Comparison of ENCODE assay signal across 8 cellular contexts in genomic region chr17:3048727-3049471, GRCh38. TPM values are rescaled to one million over a fixed set of nuclear protein-coding genes. Genes with fewer than 3 reads are reported as not detected.
DNase-seq lines count a peak whose midpoint lies in the region; ATAC-seq and TF ChIP-seq lines count a peak whose summit lies in the region.

No MANE protein-coding gene starts in this region.

- H3K4me3 ChIP-seq in adipocyte (ENCODE audit: low read length) (peak overlapping the region; percentile 93), heart right ventricle (peak overlapping the region; percentile 48 to 85 (median 72))

- H3K36me3 ChIP-seq in adipocyte (ENCODE audit: control insufficient read depth, insufficient read depth, low read length, severe bottlenecking) (no peaks in the 10 kb centered on the region), heart right ventricle (no peaks in the 10 kb centered on the region)

- DNase-seq in GM10248 (ENCODE audit: extremely low spot score), result peak; percentile 83
- DNase-seq in NCI-H1105 (lab: John Stamatoyannopoulos, UW), result peak; percentile 84
- DNase-seq in SW 1271 (lab: John Stamatoyannopoulos, UW), result peak; percentile 93 to 98
- peak; percentile 42 for DNase-seq in adipocyte (ENCODE audit: low read depth)
- DNase-seq in heart right ventricle, result peak; percentile 96 to 98
- DNase-seq in pons (ENCODE audit: low spot score), result peak; percentile 99
- DNase-seq in type B pancreatic cell (ENCODE audit: extremely low spot score, unreplicated experiment), result peak; percentile 95

- peaks cover 11% of the 10 kb centered on the region for H3K27me3 Mint-ChIP-seq in type B pancreatic cell

- CTCF ChIA-PET in GM10248 (lab: Yijun Ruan, JAX), result interaction anchor here (0.8 to 1.4 kb wide), 2 partner anchors 9 to 598 kb away, joined by 3 read pairs; no protein-coding TSS in a partner anchor

- ATAC-seq in HG02623 (IDR thresholded peaks at IDR 0.05; ENCODE audit: unreplicated experiment) (peak; percentile 93), heart right ventricle (peak; percentile 99 to 100 (median 100))

- peak overlapping the region; percentile 46 for H3K27ac Mint-ChIP-seq in type B pancreatic cell

- TF ChIP-seq CTCF in GM10248 (IDR thresholded peaks at IDR 0.05; ENCODE audit: control extremely low read depth, extremely low read depth, low read depth, missing control alignments) (peak; percentile 69), heart right ventricle (IDR thresholded peaks at IDR 0.05) (peak; percentile 62 to 95 (median 88)), type B pancreatic cell (conservative IDR thresholded peaks at IDR 0.05) (peak; percentile 83)

- H3K4me1 Mint-ChIP-seq in type B pancreatic cell (ENCODE audit: unreplicated experiment), result no peaks in the 10 kb centered on the region

- H3K9me3 ChIP-seq in adipocyte (ENCODE audit: control insufficient read depth, low read length), result peaks cover 7% of the 10 kb centered on the region
- peaks cover 0 to 9% (median 3%) of the 10 kb centered on the region in 11 donors for H3K9me3 ChIP-seq in heart right ventricle

- intact Hi-C loops in heart right ventricle (cut with DNase I), result loop anchor here in 3 of 10 donors (10.0 kb wide), 1 partner anchor 596 kb away; no protein-coding TSS in a partner anchor

- H3K9me3 Mint-ChIP-seq in type B pancreatic cell, result peaks cover 4% of the 10 kb centered on the region

- H3K4me1 ChIP-seq in adipocyte (ENCODE audit: control insufficient read depth, insufficient read depth, low read length) (no peaks in the 10 kb centered on the region), heart right ventricle (peaks cover 0 to 16% (median 0%) of the 10 kb centered on the region in 9 donors)

- H3K27ac ChIP-seq in heart right ventricle, result peak overlapping the region in 9 of 10 donors; percentile 66 to 91 (median 72)

- peak overlapping the region; percentile 93 for H3K4me3 Mint-ChIP-seq in type B pancreatic cell

- H3K36me3 Mint-ChIP-seq in type B pancreatic cell, result no peaks in the 10 kb centered on the region

- H3K9ac ChIP-seq in adipocyte (ENCODE audit: low read length), result peak overlapping the region; percentile 82

- H3K27me3 ChIP-seq in adipocyte (replicated peaks; ENCODE audit: control insufficient read depth, insufficient read depth, low read length) (no peaks in the 10 kb centered on the region), heart right ventricle (no peaks in the 10 kb centered on the region)

- POLR2A ChIA-PET in GM10248 (lab: Yijun Ruan, JAX), result no interaction called here

- WGBS in heart right ventricle, 2 donors, result 0% methylated on average over 50 of the region's 50 CpGs

RNA-seq across cellular contexts. Expression of gene OR1D5, which starts 14.5 kb away (rescaled TPM):
- not detected for total RNA-seq in heart right ventricle
- polyA plus RNA-seq in heart right ventricle, result not detected
- not detected in 2 replicates for total RNA-seq in type B pancreatic cell (ENCODE audit: low replicate concordance)

RNA-seq across cellular contexts. Expression of gene OR1D2, which starts 55.3 kb away (rescaled TPM):
- not detected for total RNA-seq in heart right ventricle
- not detected for polyA plus RNA-seq in heart right ventricle
- total RNA-seq in type B pancreatic cell (ENCODE audit: low replicate concordance), result not detected in 2 replicates

Comparison
In these comparisons a context has a peak if more than half of its experiments do, and no peak if none do; other contexts are left out.
1. Peak in every context shown above with its lines: DNase-seq, ATAC-seq, H3K4me3 ChIP-seq and H3K27ac ChIP-seq.
2. DNase-seq: peak in every context shown above with its lines; median percentile 99 in pons; 97 in heart right ventricle; 96 in SW 1271; 95 in type B pancreatic cell; 84 in NCI-H1105; 83 in GM10248; 42 in adipocyte.